In genomic region chr20:19888269-19888669, GRCh38 we compare ENCODE assay signal across 9 cellular contexts.
DNase-seq lines count a peak whose midpoint lies in the region; ATAC-seq and TF ChIP-seq lines count a peak whose summit lies in the region.
"Had no signal": no experiment of that assay in that cellular context is flagged by ENCODE, and none has a peak within 500 bp of the region (broad histone marks: within the 10 kb centered on the region; RNA-seq: fewer than 3 reads in every experiment).

No MANE protein-coding gene starts in this region.

- no peak overlapping the region for H3K9ac ChIP-seq in H9 (ENCODE audit: extremely low read depth, insufficient read length, low read length)

- no peak for TF ChIP-seq EP300 in sigmoid colon (IDR thresholded peaks at IDR 0.05)

- no peak overlapping the region for H3K4me3 Mint-ChIP-seq in H9

- peaks cover 0 to 7% (median 0%) of the 10 kb centered on the region in 4 donors for H3K36me3 ChIP-seq in sigmoid colon

- H4K20me1 ChIP-seq in H9 (ENCODE audit: control insufficient read depth, insufficient read depth, insufficient read length) = no peaks in the 10 kb centered on the region

- no peak overlapping the region for H3T11ph ChIP-seq in H9 (ENCODE audit: low read length)

- intact Hi-C loops in sigmoid colon (cut with DNase I) = loop anchor here (2.0 to 5.0 kb wide), 4 partner anchors 87 to 196 kb away; no protein-coding TSS in a partner anchor

- no peak for TF ChIP-seq POLR2A in sigmoid colon (IDR thresholded peaks at IDR 0.05)

- no peak overlapping the region for H3K4ac ChIP-seq in H9 (ENCODE audit: low read depth, low read length)

- no CpG with 5 or more reads among the region's 8 CpGs for WGBS in H9 (ENCODE audit: extremely low coverage, insufficient read length, low lambda C conversion rate)
- 11 to 52% methylated on average over 8 of the region's 8 CpGs for WGBS in sigmoid colon, 2 donors

- H4K91ac ChIP-seq in H9 (ENCODE audit: insufficient read length, low read depth, low read length) = no peak overlapping the region

- H3K27ac ChIP-seq in H9 (ENCODE audit: insufficient read length, low read depth, low read length) (no peak overlapping the region), sigmoid colon (peak overlapping the region; percentile 80 to 87 (median 85))

- H2BK120ac ChIP-seq in H9 (ENCODE audit: low read depth, low read length, poor library complexity, severe bottlenecking) = no peak overlapping the region

- H3K4me1 ChIP-seq in H9 (ENCODE audit: insufficient read depth, low read length) (no peaks in the 10 kb centered on the region; the same call in 1 of the 2 replicates), sigmoid colon (peaks cover 0 to 64% (median 53%) of the 10 kb centered on the region in 4 donors)

- no peak overlapping the region for H4K5ac ChIP-seq in H9 (ENCODE audit: insufficient read length, low read depth, low read length)

- no peak overlapping the region for H2BK12ac ChIP-seq in H9 (ENCODE audit: insufficient read length, low read depth, low read length)

- ATAC-seq in HG03342 (IDR thresholded peaks at IDR 0.05; ENCODE audit: unreplicated experiment) = no peak
- ATAC-seq: K562 had no signal

- no peak overlapping the region for H3K18ac ChIP-seq in H9 (ENCODE audit: insufficient read length, low read depth, low read length)

- no peak overlapping the region for H2AK5ac ChIP-seq in H9 (ENCODE audit: insufficient read length, low read length)

- H3K27me3 Mint-ChIP-seq in H9 (ENCODE audit: low read depth) = no peaks in the 10 kb centered on the region

- H3K14ac ChIP-seq in H9 (ENCODE audit: insufficient read depth, low read length) = no peak overlapping the region

- H3K9me3 Mint-ChIP-seq in H9 = no peaks in the 10 kb centered on the region

- no peak overlapping the region for H2BK5ac ChIP-seq in H9 (ENCODE audit: insufficient read length, low read length)

- H3K9me3 ChIP-seq in H9 (ENCODE audit: control insufficient read depth, low read depth, low read length) (no peaks in the 10 kb centered on the region), sigmoid colon (no peaks in the 10 kb centered on the region)

- no peak overlapping the region for H3K4me2 ChIP-seq in H9 (ENCODE audit: insufficient read depth, insufficient read length, low read length)

- peak overlapping the region in 1 of 4 donors; percentile 37 for H3K4me3 ChIP-seq in sigmoid colon
- H3K4me3 ChIP-seq: K562 had no signal

- H3K79me2 ChIP-seq in H9 (ENCODE audit: insufficient read depth, low read length) = no peaks in the 10 kb centered on the region

- H2BK15ac ChIP-seq in H9 (ENCODE audit: low read depth, low read length) = no peak overlapping the region

- H2BK20ac ChIP-seq in H9 (ENCODE audit: low read depth, low read length, poor library complexity, severe bottlenecking) = no peak overlapping the region

- H3K23me2 ChIP-seq in H9 (ENCODE audit: insufficient read length, low read depth, low read length, poor library complexity, severe bottlenecking) = peaks cover 4% of the 10 kb centered on the region

- TF ChIP-seq CTCF in H9 (conservative IDR thresholded peaks at IDR 0.05) (no peak), sigmoid colon (IDR thresholded peaks at IDR 0.05) (no peak)

- H3K27me3 ChIP-seq in H9 (ENCODE audit: insufficient read depth, low read length) = no peaks in the 10 kb centered on the region
- no peaks in the 10 kb centered on the region for H3K27me3 ChIP-seq in sigmoid colon

- DNase-seq in H9 (no peak), amniotic epithelial cell (ENCODE audit: low read depth) (peak; percentile 33), iris pigment epithelial cell (ENCODE audit: low read depth) (peak; percentile 48), sigmoid colon (peak; percentile 66), mesenteric fat pad (ENCODE audit: low spot score) (no peak), MV-4-11 (lab: John Stamatoyannopoulos, UW) (no peak)
- no peak for DNase-seq in activated effector memory CD4-positive, alpha-beta T cell treated with anti-CD3 and anti-CD28 coated beads, Interleukin-2, amount 50 U/mL, for 16 hours

- no peak overlapping the region for H2AFZ ChIP-seq in H9 (ENCODE audit: low read length)

- peak overlapping the region in 2 of 3 experiments; percentile 16 to 39; a peak in 1 of 7 replicates for H3K27ac Mint-ChIP-seq in H9

- no peaks in the 10 kb centered on the region for H3K36me3 Mint-ChIP-seq in H9 (ENCODE audit: insufficient read depth in 1 of 3, low read depth in 3 of 3)

- no peak overlapping the region for H4K8ac ChIP-seq in H9 (replicated peaks; ENCODE audit: insufficient read length, low read depth, low read length)

- no peak overlapping the region for H3K23ac ChIP-seq in H9 (ENCODE audit: insufficient read length, low read depth, low read length)

- H3K56ac ChIP-seq in H9 (ENCODE audit: insufficient read length, low read depth, low read length) = no peak overlapping the region

- no peaks in the 10 kb centered on the region for H3K79me1 ChIP-seq in H9 (ENCODE audit: insufficient read depth, low read depth, low read length, poor library complexity, severe bottlenecking)

- H3K4me1 Mint-ChIP-seq in H9 = peaks cover 0 to 3% of the 10 kb centered on the region in 2 experiments; a peak in 3 of 4 replicates

Comparison
In these comparisons a context has a peak if more than half of its experiments do, and no peak if none do; other contexts are left out.
1. DNase-seq: peak in amniotic epithelial cell (single experiment), iris pigment epithelial cell (single experiment) and sigmoid colon (single experiment); none in H9 (single experiment), mesenteric fat pad (single experiment), MV-4-11 (single experiment) and activated effector memory CD4-positive, alpha-beta T cell treated with anti-CD3 and anti-CD28 coated beads, Interleukin-2, amount 50 U/mL, for 16 hours (single experiment).